ENCODE assay signal across 1 cellular context in the genomic region with DNA sequence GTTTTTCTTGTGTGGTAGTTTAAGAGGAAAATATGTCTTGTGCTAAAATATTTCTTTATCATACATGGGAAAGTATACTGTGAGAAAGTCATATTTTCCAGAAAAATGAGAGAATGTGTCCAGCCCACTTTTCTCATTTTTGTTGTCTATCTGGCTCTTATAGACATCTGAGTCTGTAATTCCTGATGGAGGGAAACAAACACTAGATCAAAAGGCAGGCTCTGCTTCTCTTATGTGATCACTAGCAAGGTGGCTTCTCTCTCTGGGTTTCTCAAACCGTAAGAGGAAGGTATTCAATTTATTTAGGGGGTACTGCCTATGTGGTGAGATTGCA.
TF ChIP-seq lines count a peak whose summit lies in the region.

No MANE protein-coding gene starts in this region.

TF ChIP-seq in GM12878, 131 proteins besides CTCF, POLR2A, EP300 and RAD21:
- TF ChIP-seq BMI1 (IDR thresholded peaks at IDR 0.05; ENCODE audit: borderline replicate concordance) (no peak), NR2C1 (IDR thresholded peaks at IDR 0.05) (no peak), TCF12 (IDR thresholded peaks at IDR 0.05; ENCODE audit: low read depth, low read length) (no peak), FOXM1 (IDR thresholded peaks at IDR 0.05; ENCODE audit: low read depth, low read length) (0 out of 2 replicates have a peak, but pooled peaks have one; percentile 1), NFIC (IDR thresholded peaks at IDR 0.05; ENCODE audit: low read depth, low read length) (0 out of 2 replicates have a peak, but pooled peaks have one; percentile 11), STAT1 (conservative IDR thresholded peaks at IDR 0.05) (no peak)
- TF ChIP-seq, protein P1, sequence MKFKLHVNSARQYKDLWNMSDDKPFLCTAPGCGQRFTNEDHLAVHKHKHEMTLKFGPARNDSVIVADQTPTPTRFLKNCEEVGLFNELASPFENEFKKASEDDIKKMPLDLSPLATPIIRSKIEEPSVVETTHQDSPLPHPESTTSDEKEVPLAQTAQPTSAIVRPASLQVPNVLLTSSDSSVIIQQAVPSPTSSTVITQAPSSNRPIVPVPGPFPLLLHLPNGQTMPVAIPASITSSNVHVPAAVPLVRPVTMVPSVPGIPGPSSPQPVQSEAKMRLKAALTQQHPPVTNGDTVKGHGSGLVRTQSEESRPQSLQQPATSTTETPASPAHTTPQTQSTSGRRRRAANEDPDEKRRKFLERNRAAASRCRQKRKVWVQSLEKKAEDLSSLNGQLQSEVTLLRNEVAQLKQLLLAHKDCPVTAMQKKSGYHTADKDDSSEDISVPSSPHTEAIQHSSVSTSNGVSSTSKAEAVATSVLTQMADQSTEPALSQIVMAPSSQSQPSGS (IDR thresholded peaks at IDR 0.05; ENCODE audit: low read length): 0 out of 2 replicates have a peak, but pooled peaks have one; percentile 11
